In genomic region chr5:150558088-150558621, GRCh38 we compare ENCODE assay signal across 21 cellular contexts.
"Had no signal": no experiment of that assay in that cellular context is flagged by ENCODE, and none has a peak within 500 bp of the region (broad histone marks: within the 10 kb centered on the region; RNA-seq: fewer than 3 reads in every experiment).

No MANE protein-coding gene starts in this region.

- H3K27me3 ChIP-seq: neutrophil, ovary, right atrium auricular region, suprapubic skin had no signal

- DNase-seq: activated CD4-positive, alpha-beta T cell treated with anti-CD3 and anti-CD28 coated beads for 1 hour; activated CD4-positive, alpha-beta T cell treated with anti-CD3 and anti-CD28 coated beads, Interleukin-2, amount 50 U/mL, for 1 hour; activated naive CD4-positive, alpha-beta T cell; activated naive CD8-positive, alpha-beta T cell treated with anti-CD3 and anti-CD28 coated beads for 36 hours; activated T-cell treated with anti-CD3 and anti-CD28 coated beads, Interleukin-2, amount 50 U/mL, for 1 hour; dermis blood vessel endothelial cell; effector memory CD4-positive, alpha-beta T cell; foreskin melanocyte; glutamatergic neuron; hippocampal formation; stimulated activated CD4-positive, alpha-beta T cell treated with anti-CD3 and anti-CD28 coated beads, Interleukin-2, amount 100 ng/mL, for 24 hours; stimulated activated naive CD8-positive, alpha-beta T cell treated with anti-CD3 and anti-CD28 coated beads, Interleukin-15, amount 100 ng/mL, for 72 hours; T-helper 9 cell; trophoblast cell had no signal

- FAIRE-seq: bronchial epithelial cell had no signal

- H3K4me3 ChIP-seq: ovary, prostate gland, right atrium auricular region, skin epidermis, suprapubic skin had no signal

- H3K9me3 ChIP-seq: neutrophil, ovary, prostate gland, right atrium auricular region, suprapubic skin had no signal

- H3K27ac ChIP-seq: prostate gland, right atrium auricular region, skin epidermis, suprapubic skin had no signal

- H3K36me3 ChIP-seq: ovary had no signal

- H3K4me1 ChIP-seq: prostate gland had no signal
